8 cellular contexts compared by ENCODE assay signal in genomic region chr2:121648206-121648605, GRCh38. TPM values are rescaled to one million over a fixed set of nuclear protein-coding genes. Genes with fewer than 3 reads are reported as not detected.
DNase-seq lines count a peak whose midpoint lies in the region; ATAC-seq and TF ChIP-seq lines count a peak whose summit lies in the region.

No MANE protein-coding gene starts in this region.

- H3K4me2 ChIP-seq in smooth muscle cell = peak overlapping the region; percentile 87

- peak overlapping the region; percentile 95 for H3K27ac ChIP-seq in VCaP
- peak overlapping the region; percentile 94 for H3K27ac ChIP-seq in smooth muscle cell (ENCODE audit: low read depth)

- CTCF ChIA-PET in GM10248 (lab: Yijun Ruan, JAX) = interaction anchor here (1.0 to 2.7 kb wide), 6 partner anchors 27 to 118 kb away, joined by 3 to 11 read pairs (median 3); partner anchors contain the start of gene RNU4ATAC

- peaks cover 22% of the 10 kb centered on the region for H3K4me1 ChIP-seq in smooth muscle cell (ENCODE audit: low read depth)

- H4K20me1 ChIP-seq in smooth muscle cell (ENCODE audit: low read depth) = peaks cover 32% of the 10 kb centered on the region

- H3K4me3 Mint-ChIP-seq in glutamatergic neuron (ENCODE audit: unreplicated experiment) = peak overlapping the region; percentile 100

- peaks cover 23% of the 10 kb centered on the region for H3K4me1 Mint-ChIP-seq in glutamatergic neuron (ENCODE audit: low read depth, unreplicated experiment)

- peak; percentile 13 for ATAC-seq in GM21515 (IDR thresholded peaks at IDR 0.05; ENCODE audit: unreplicated experiment)

- H3F3A ChIP-seq in smooth muscle cell (ENCODE audit: low read depth) = no peaks in the 10 kb centered on the region

- no peaks in the 10 kb centered on the region for H3K27me3 ChIP-seq in smooth muscle cell (ENCODE audit: low read depth)

- POLR2A ChIA-PET in GM10248 (lab: Yijun Ruan, JAX) = interaction anchor here (0.9 to 1.0 kb wide), 3 partner anchors 14 to 118 kb away, joined by 3 to 8 read pairs (median 3); partner anchors contain the start of gene RNU4ATAC

- peak overlapping the region; percentile 93 for H3K9ac ChIP-seq in smooth muscle cell (ENCODE audit: low read depth)

- H3K9me3 Mint-ChIP-seq in glutamatergic neuron (ENCODE audit: unreplicated experiment) = peaks cover 4% of the 10 kb centered on the region

- peaks cover 5% of the 10 kb centered on the region for H3K27me3 Mint-ChIP-seq in glutamatergic neuron (ENCODE audit: unreplicated experiment)

- peak overlapping the region; percentile 85 for H3K4me3 ChIP-seq in smooth muscle cell

- peaks cover 66% of the 10 kb centered on the region for H3K79me2 ChIP-seq in smooth muscle cell (ENCODE audit: low read depth)

- H3K36me3 ChIP-seq in smooth muscle cell (ENCODE audit: low read depth) = no peaks in the 10 kb centered on the region

- TF ChIP-seq CTCF in VCaP (conservative IDR thresholded peaks at IDR 0.05) (no peak), glutamatergic neuron (IDR thresholded peaks at IDR 0.05; ENCODE audit: partially characterized antibody, unreplicated experiment) (no peak), smooth muscle cell (IDR thresholded peaks at IDR 0.05; ENCODE audit: borderline replicate concordance, insufficient read depth, poor library complexity, severe bottlenecking) (no peak), GM10248 (IDR thresholded peaks at IDR 0.05; ENCODE audit: control extremely low read depth, extremely low read depth, low read depth, missing control alignments) (no peak)

- peak overlapping the region; percentile 96 for H2AFZ ChIP-seq in smooth muscle cell (ENCODE audit: low read depth)

- no peaks in the 10 kb centered on the region for H3K36me3 Mint-ChIP-seq in glutamatergic neuron (ENCODE audit: unreplicated experiment)

- peak overlapping the region; percentile 94 for H3K27ac Mint-ChIP-seq in glutamatergic neuron (ENCODE audit: unreplicated experiment)

- DNase-seq in Ammon's horn (ENCODE audit: low spot score) (peak; percentile 3), glutamatergic neuron (no peak), smooth muscle cell (lab: John Stamatoyannopoulos, UW; ENCODE audit: unreplicated experiment) (no peak), GM10248 (ENCODE audit: extremely low spot score) (no peak), NCI-H1092 (lab: John Stamatoyannopoulos, UW) (no peak), cortex of kidney (lab: John Stamatoyannopoulos, UW) (no peak)

- WGBS in smooth muscle cell (ENCODE audit: low lambda C conversion rate) = 8% methylated on average over 9 of the region's 9 CpGs

- H3K9me3 ChIP-seq in smooth muscle cell (replicated peaks; ENCODE audit: low read depth) = no peaks in the 10 kb centered on the region

RNA-seq across cellular contexts. Expression of gene CLASP1, which starts 1.1 kb away (rescaled TPM):
- 163 TPM for total RNA-seq in glutamatergic neuron (ENCODE audit: unreplicated experiment)
- total RNA-seq in smooth muscle cell = 33.8 and 54.8 TPM in 2 replicates
- 15.0 and 16.1 TPM in 2 replicates for polyA plus RNA-seq in smooth muscle cell
